Comparison of ENCODE assay signal across 9 cellular contexts in genomic region chrX:83759872-83760271, GRCh38.
A peak's percentile ranks its signal among the peaks of the same experiment; 100 is the strongest.
DNase-seq lines count a peak whose midpoint lies in the region; ATAC-seq and TF ChIP-seq lines count a peak whose summit lies in the region.
"Had no signal": no experiment of that assay in that cellular context is flagged by ENCODE, and none has a peak within 500 bp of the region (broad histone marks: within the 10 kb centered on the region; RNA-seq: fewer than 3 reads in every experiment).

No MANE protein-coding gene starts in this region.

- DNase-seq in AG08396 (ENCODE audit: low spot score) (peak; percentile 2), NCI-H82 treated with DMSO at 0.1 percent for 48 hours (lab: John Stamatoyannopoulos, UW; ENCODE audit: unreplicated experiment) (peak; percentile 32), fibroblast of the aortic adventitia (ENCODE audit: low read depth) (peak; percentile 3), G401 (ENCODE audit: low spot score) (no peak), uterus (no peak)
- no peak for DNase-seq in activated T-cell treated with anti-CD3 and anti-CD28 coated beads, Interleukin-2, amount 50 U/mL, for 48 hours
- DNase-seq: NCI-H187 had no signal

- H3K4me3 ChIP-seq in fibroblast of the aortic adventitia (ENCODE audit: low read depth, low read length), result no peak overlapping the region
- no peak overlapping the region for H3K4me3 ChIP-seq in uterus

- intact Hi-C loops in uterus (cut with DNase I; ENCODE audit: low total_unique reads), result no loop called here

- H3K27me3 ChIP-seq in uterus, result no peaks in the 10 kb centered on the region

- H3K27ac ChIP-seq in uterus, result no peak overlapping the region

- no peaks in the 10 kb centered on the region for H3K36me3 ChIP-seq in uterus

- H3K9me3 ChIP-seq in uterus, result no peaks in the 10 kb centered on the region

- ATAC-seq in GM18861 (IDR thresholded peaks at IDR 0.05; ENCODE audit: unreplicated experiment), result peak; percentile 48
- no peak for ATAC-seq in HG03025 (IDR thresholded peaks at IDR 0.05; ENCODE audit: low FRiP score, unreplicated experiment)

- TF ChIP-seq POLR2A in uterus (IDR thresholded peaks at IDR 0.05), result no peak

- H3K4me1 ChIP-seq in uterus, result no peaks in the 10 kb centered on the region

- in situ Hi-C loops in G401 (cut with HindIII; ENCODE audit: low sequenced_read_pairs), result no loop called here

- TF ChIP-seq CTCF in fibroblast of the aortic adventitia (IDR thresholded peaks at IDR 0.05; ENCODE audit: insufficient read depth, low read length), result peak; percentile 19
- TF ChIP-seq CTCF in uterus (IDR thresholded peaks at IDR 0.05), result no peak

Comparison
In these comparisons a context has a peak if more than half of its experiments do, and no peak if none do; other contexts are left out.
1. DNase-seq: peak in AG08396 (single experiment), NCI-H82 treated with DMSO at 0.1 percent for 48 hours (single experiment) and fibroblast of the aortic adventitia (single experiment); none in G401 (single experiment), activated T-cell treated with anti-CD3 and anti-CD28 coated beads, Interleukin-2, amount 50 U/mL, for 48 hours (0 of 2) and uterus (0 of 2).